Comparison of ENCODE assay signal across 8 cellular contexts in the genomic region with DNA sequence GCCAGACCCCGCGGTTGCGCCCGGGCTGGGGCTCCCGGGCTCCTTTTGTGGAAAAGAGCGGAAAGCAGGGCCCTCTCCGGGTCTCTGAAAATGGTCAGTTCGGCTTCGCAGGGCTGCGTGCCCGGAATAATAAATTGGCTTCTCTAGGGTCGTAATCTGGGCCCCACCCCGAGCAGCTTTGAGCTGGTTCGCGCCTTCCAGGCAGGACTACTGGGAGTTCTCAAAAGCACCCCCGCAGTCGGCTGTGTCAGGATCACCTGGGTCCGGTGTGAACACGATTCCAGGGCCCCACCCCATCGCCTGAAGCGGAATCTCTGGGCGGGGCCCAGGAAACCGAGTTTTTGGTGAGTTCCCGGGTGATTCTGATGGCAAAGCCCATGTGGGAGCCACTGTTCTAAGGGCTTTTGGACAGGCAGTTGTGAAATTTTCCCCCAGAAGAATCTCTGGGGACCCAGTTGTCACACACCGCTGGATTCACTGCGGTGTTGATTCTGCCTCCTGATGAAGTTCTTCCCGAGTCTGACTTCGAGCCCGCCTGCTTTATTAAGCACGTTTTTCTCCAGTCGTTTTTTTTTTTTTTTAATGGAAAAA.
A peak's percentile ranks its signal among the peaks of the same experiment; 100 is the strongest.
DNase-seq lines count a peak whose midpoint lies in the region; ATAC-seq, FAIRE-seq and TF ChIP-seq lines count a peak whose summit lies in the region.

No MANE protein-coding gene starts in this region.

- TF ChIP-seq RAD21 in neural cell (conservative IDR thresholded peaks at IDR 0.05), result no peak

- peak overlapping the region; percentile 84 for H3K27ac ChIP-seq in ACC112 (ENCODE audit: low read depth, low read length)
- peak overlapping the region; percentile 67 for H3K27ac ChIP-seq in neural cell (ENCODE audit: low read length)

- peak overlapping the region; percentile 93 for H3K4me2 ChIP-seq in neural cell (ENCODE audit: low read length)

- H3K27me3 Mint-ChIP-seq in T-cell, result peaks cover 0 to 3% of the 10 kb centered on the region in 2 donors

- ATAC-seq in T-cell (replicated peaks in 1 of 4), result peak in 3 of 4 experiments; percentile 7 to 11 (median 8)
- ATAC-seq in GM21367 (IDR thresholded peaks at IDR 0.05; ENCODE audit: unreplicated experiment), result no peak

- FAIRE-seq in GM12892 (lab: Jason Lieb, UNC), result no peak

- DNase-seq in H7, result peak; percentile 68
- peak in 2 of 34 experiments; percentile 8 to 15 for DNase-seq in T-cell
- DNase-seq in fibroblast of gingiva (ENCODE audit: low read depth), result peak; percentile 64
- DNase-seq in GM12892 (ENCODE audit: insufficient read length), result no peak
- no peak for DNase-seq in iPS-NIHi7 (ENCODE audit: extremely low spot score)

- H3K9me3 ChIP-seq in neural cell (ENCODE audit: low read length), result no peaks in the 10 kb centered on the region

- H3K9me3 Mint-ChIP-seq in T-cell, result no peaks in the 10 kb centered on the region

- TF ChIP-seq POLR2A in GM12892 (IDR thresholded peaks at IDR 0.05; ENCODE audit: low read depth, low read length), result no peak

- H3K27me3 ChIP-seq in ACC112 (ENCODE audit: insufficient read depth, low read length), result no peaks in the 10 kb centered on the region
- peaks cover 7% of the 10 kb centered on the region for H3K27me3 ChIP-seq in H7 (ENCODE audit: control insufficient read depth, insufficient read depth, low read length)
- no peaks in the 10 kb centered on the region for H3K27me3 ChIP-seq in neural cell (ENCODE audit: insufficient read depth, low read depth, low read length)

- H3K36me3 ChIP-seq in ACC112 (ENCODE audit: insufficient read depth, low read length), result no peaks in the 10 kb centered on the region
- no peaks in the 10 kb centered on the region for H3K36me3 ChIP-seq in H7 (replicated peaks; ENCODE audit: control insufficient read depth, insufficient read depth, low read length)
- H3K36me3 ChIP-seq in neural cell (ENCODE audit: insufficient read depth, low read length), result no peaks in the 10 kb centered on the region

- no peaks in the 10 kb centered on the region for H3K36me3 Mint-ChIP-seq in T-cell

- H3K9me2 ChIP-seq in neural cell (ENCODE audit: insufficient read depth, low read length), result no peaks in the 10 kb centered on the region

- H3K4me3 Mint-ChIP-seq in T-cell, result peak overlapping the region; percentile 67 to 74 (median 72)

- no peak for TF ChIP-seq EP300 in neural cell (conservative IDR thresholded peaks at IDR 0.05; ENCODE audit: poor library complexity, severe bottlenecking)

- peaks cover 24% of the 10 kb centered on the region for H3K4me1 ChIP-seq in ACC112 (ENCODE audit: control insufficient read depth, insufficient read depth, low read length, unreplicated experiment)

- H3K4me3 ChIP-seq in ACC112 (ENCODE audit: low read depth, low read length) (peak overlapping the region; percentile 85), H7 (ENCODE audit: insufficient read depth, low read depth, low read length) (peak overlapping the region; percentile 59), neural cell (ENCODE audit: low read length) (peak overlapping the region; percentile 77)

- peak overlapping the region; percentile 84 for H3K9ac ChIP-seq in neural cell (ENCODE audit: low read length)

- H3K79me2 ChIP-seq in ACC112 (ENCODE audit: control insufficient read depth, insufficient read depth, low read length, unreplicated experiment) (peaks cover 10% of the 10 kb centered on the region), neural cell (replicated peaks; ENCODE audit: insufficient read depth, low read length) (peaks cover 18% of the 10 kb centered on the region)

- H3K27ac Mint-ChIP-seq in T-cell, result no peak overlapping the region

- POLR2A ChIA-PET in T-cell (lab: Charles Lee), result interaction anchor here in 1 of 2 donors (0.5 kb wide), 1 partner anchor 18 kb away, joined by 4 read pairs; no protein-coding TSS in a partner anchor

- peak overlapping the region; percentile 64 for H2AFZ ChIP-seq in ACC112 (ENCODE audit: low read length, unreplicated experiment)
- peak overlapping the region; percentile 75 for H2AFZ ChIP-seq in neural cell (ENCODE audit: low read depth, low read length)

- CTCF ChIA-PET in T-cell (lab: Charles Lee), result no interaction called here

- H3K4me1 Mint-ChIP-seq in T-cell, result peaks cover 0 to 4% (median 3%) of the 10 kb centered on the region in 3 donors

- no peak for TF ChIP-seq CTCF in neural cell (IDR thresholded peaks at IDR 0.05; ENCODE audit: poor library complexity, severe bottlenecking)

- no peaks in the 10 kb centered on the region for H4K20me1 ChIP-seq in neural cell (ENCODE audit: insufficient read depth)

- no peaks in the 10 kb centered on the region for H3F3A ChIP-seq in neural cell (ENCODE audit: insufficient read depth, low read length, poor library complexity, severe bottlenecking)

TF ChIP-seq in neural cell, 6 proteins besides CTCF, POLR2A, EP300 and RAD21:
- TF ChIP-seq SMC3 (conservative IDR thresholded peaks at IDR 0.05; ENCODE audit: poor library complexity) (no peak), TAF1 (IDR thresholded peaks at IDR 0.05; ENCODE audit: low read depth) (no peak), EZH2 (IDR thresholded peaks at IDR 0.05; ENCODE audit: borderline replicate concordance, insufficient read depth, low read length, poor library complexity, severe bottlenecking) (no peak), POLR2AphosphoS5 (IDR thresholded peaks at IDR 0.05) (no peak), MXI1 (conservative IDR thresholded peaks at IDR 0.05; ENCODE audit: poor library complexity, severe bottlenecking) (peak; percentile 26)
- TF ChIP-seq, protein P1, sequence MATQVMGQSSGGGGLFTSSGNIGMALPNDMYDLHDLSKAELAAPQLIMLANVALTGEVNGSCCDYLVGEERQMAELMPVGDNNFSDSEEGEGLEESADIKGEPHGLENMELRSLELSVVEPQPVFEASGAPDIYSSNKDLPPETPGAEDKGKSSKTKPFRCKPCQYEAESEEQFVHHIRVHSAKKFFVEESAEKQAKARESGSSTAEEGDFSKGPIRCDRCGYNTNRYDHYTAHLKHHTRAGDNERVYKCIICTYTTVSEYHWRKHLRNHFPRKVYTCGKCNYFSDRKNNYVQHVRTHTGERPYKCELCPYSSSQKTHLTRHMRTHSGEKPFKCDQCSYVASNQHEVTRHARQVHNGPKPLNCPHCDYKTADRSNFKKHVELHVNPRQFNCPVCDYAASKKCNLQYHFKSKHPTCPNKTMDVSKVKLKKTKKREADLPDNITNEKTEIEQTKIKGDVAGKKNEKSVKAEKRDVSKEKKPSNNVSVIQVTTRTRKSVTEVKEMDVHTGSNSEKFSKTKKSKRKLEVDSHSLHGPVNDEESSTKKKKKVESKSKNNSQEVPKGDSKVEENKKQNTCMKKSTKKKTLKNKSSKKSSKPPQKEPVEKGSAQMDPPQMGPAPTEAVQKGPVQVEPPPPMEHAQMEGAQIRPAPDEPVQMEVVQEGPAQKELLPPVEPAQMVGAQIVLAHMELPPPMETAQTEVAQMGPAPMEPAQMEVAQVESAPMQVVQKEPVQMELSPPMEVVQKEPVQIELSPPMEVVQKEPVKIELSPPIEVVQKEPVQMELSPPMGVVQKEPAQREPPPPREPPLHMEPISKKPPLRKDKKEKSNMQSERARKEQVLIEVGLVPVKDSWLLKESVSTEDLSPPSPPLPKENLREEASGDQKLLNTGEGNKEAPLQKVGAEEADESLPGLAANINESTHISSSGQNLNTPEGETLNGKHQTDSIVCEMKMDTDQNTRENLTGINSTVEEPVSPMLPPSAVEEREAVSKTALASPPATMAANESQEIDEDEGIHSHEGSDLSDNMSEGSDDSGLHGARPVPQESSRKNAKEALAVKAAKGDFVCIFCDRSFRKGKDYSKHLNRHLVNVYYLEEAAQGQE (IDR thresholded peaks at IDR 0.05; ENCODE audit: borderline replicate concordance), result peak; percentile 33
TF ChIP-seq in neural cell: peak in this region for 2.

Comparison
In these comparisons a context has a peak if more than half of its experiments do, and no peak if none do; other contexts are left out.
1. DNase-seq: peak in H7 (single experiment) and fibroblast of gingiva (single experiment); none in GM12892 (single experiment) and iPS-NIHi7 (single experiment).
2. Peak in every context shown above with its lines, with median percentiles within 50 percentile points of each other: H3K4me3 ChIP-seq.